Comparison of ENCODE assay signal across 8 cellular contexts in genomic region chr2:67259581-67260347, GRCh38.
DNase-seq lines count a peak whose midpoint lies in the region; ATAC-seq and TF ChIP-seq lines count a peak whose summit lies in the region.

No MANE protein-coding gene starts in this region.

- peak; percentile 34 for ATAC-seq in stimulated activated effector memory CD8-positive, alpha-beta T cell treated with anti-CD3 and anti-CD28 coated beads, Interleukin-12 subunit alpha, Interleukin-12 subunit beta, amount 100 ng/mL, for 72 hours
- ATAC-seq in GM18511 (IDR thresholded peaks at IDR 0.05; ENCODE audit: unreplicated experiment), result no peak
- no peak for ATAC-seq in stimulated activated naive CD8-positive, alpha-beta T cell treated with anti-CD3 and anti-CD28 coated beads, Interleukin-15, amount 100 ng/mL, for 72 hours

- no peak overlapping the region for H3K4me3 Mint-ChIP-seq in stimulated activated effector memory CD8-positive, alpha-beta T cell treated with anti-CD3 and anti-CD28 coated beads, Interleukin-12 subunit alpha, Interleukin-12 subunit beta, amount 100 ng/mL, for 72 hours
- no peak overlapping the region for H3K4me3 Mint-ChIP-seq in stimulated activated naive CD8-positive, alpha-beta T cell treated with anti-CD3 and anti-CD28 coated beads, Interleukin-15, amount 100 ng/mL, for 72 hours

- no peaks in the 10 kb centered on the region for H3K36me3 ChIP-seq in SJSA1

- H3K4me1 Mint-ChIP-seq in stimulated activated effector memory CD8-positive, alpha-beta T cell treated with anti-CD3 and anti-CD28 coated beads, Interleukin-12 subunit alpha, Interleukin-12 subunit beta, amount 100 ng/mL, for 72 hours, result no peaks in the 10 kb centered on the region
- no peaks in the 10 kb centered on the region for H3K4me1 Mint-ChIP-seq in stimulated activated naive CD8-positive, alpha-beta T cell treated with anti-CD3 and anti-CD28 coated beads, Interleukin-15, amount 100 ng/mL, for 72 hours

- H3K4me1 ChIP-seq in SJSA1 (replicated peaks), result peaks cover 51% of the 10 kb centered on the region

- DNase-seq in H4 (ENCODE audit: low spot score) (peak; percentile 81), SJSA1 (ENCODE audit: low read depth in 1 of 2, low spot score in 2 of 2) (peak; percentile 89 to 94), glomerular visceral epithelial cell (ENCODE audit: extremely low spot score) (peak; percentile 57), erythroblast (lab: John Stamatoyannopoulos, UW) (no peak)
- no peak for DNase-seq in stimulated activated effector memory CD8-positive, alpha-beta T cell treated with anti-CD3 and anti-CD28 coated beads, Interleukin-12 subunit alpha, Interleukin-12 subunit beta, amount 100 ng/mL, for 72 hours (ENCODE audit: low spot score in 2 of 2)
- no peak for DNase-seq in activated CD4-positive, alpha-beta T cell treated with anti-CD3 and anti-CD28 coated beads, Interleukin-2, amount 50 U/mL, for 1 hour
- no peak for DNase-seq in stimulated activated naive CD8-positive, alpha-beta T cell treated with anti-CD3 and anti-CD28 coated beads, Interleukin-15, amount 100 ng/mL, for 72 hours

- peak overlapping the region; percentile 99 for H3K27ac ChIP-seq in SJSA1

- no peak for TF ChIP-seq POLR2A in erythroblast (IDR thresholded peaks at IDR 0.05; ENCODE audit: low read length)

- no peaks in the 10 kb centered on the region for H3K27me3 ChIP-seq in SJSA1 (replicated peaks)

- peaks cover 2% of the 10 kb centered on the region for H3K9me3 Mint-ChIP-seq in stimulated activated effector memory CD8-positive, alpha-beta T cell treated with anti-CD3 and anti-CD28 coated beads, Interleukin-12 subunit alpha, Interleukin-12 subunit beta, amount 100 ng/mL, for 72 hours
- H3K9me3 Mint-ChIP-seq in stimulated activated naive CD8-positive, alpha-beta T cell treated with anti-CD3 and anti-CD28 coated beads, Interleukin-15, amount 100 ng/mL, for 72 hours, result peaks cover under 1 to 6% of the 10 kb centered on the region in 2 donors

- H3K36me3 Mint-ChIP-seq in stimulated activated effector memory CD8-positive, alpha-beta T cell treated with anti-CD3 and anti-CD28 coated beads, Interleukin-12 subunit alpha, Interleukin-12 subunit beta, amount 100 ng/mL, for 72 hours, result no peaks in the 10 kb centered on the region

- no peak overlapping the region for H3K4me3 ChIP-seq in SJSA1

- H3K27ac Mint-ChIP-seq in stimulated activated effector memory CD8-positive, alpha-beta T cell treated with anti-CD3 and anti-CD28 coated beads, Interleukin-12 subunit alpha, Interleukin-12 subunit beta, amount 100 ng/mL, for 72 hours, result no peak overlapping the region
- H3K27ac Mint-ChIP-seq in stimulated activated naive CD8-positive, alpha-beta T cell treated with anti-CD3 and anti-CD28 coated beads, Interleukin-15, amount 100 ng/mL, for 72 hours, result no peak overlapping the region

- no peaks in the 10 kb centered on the region for H3K9me3 ChIP-seq in SJSA1 (replicated peaks)

- peaks cover 1% of the 10 kb centered on the region for H3K27me3 Mint-ChIP-seq in stimulated activated naive CD8-positive, alpha-beta T cell treated with anti-CD3 and anti-CD28 coated beads, Interleukin-15, amount 100 ng/mL, for 72 hours

Comparison
In these comparisons a context has a peak if more than half of its experiments do, and no peak if none do; other contexts are left out.
1. DNase-seq: peak in H4 (single experiment), SJSA1 (2 of 2) and glomerular visceral epithelial cell (single experiment); none in stimulated activated effector memory CD8-positive, alpha-beta T cell treated with anti-CD3 and anti-CD28 coated beads, Interleukin-12 subunit alpha, Interleukin-12 subunit beta, amount 100 ng/mL, for 72 hours (0 of 2), activated CD4-positive, alpha-beta T cell treated with anti-CD3 and anti-CD28 coated beads, Interleukin-2, amount 50 U/mL, for 1 hour (single experiment), erythroblast (0 of 2) and stimulated activated naive CD8-positive, alpha-beta T cell treated with anti-CD3 and anti-CD28 coated beads, Interleukin-15, amount 100 ng/mL, for 72 hours (0 of 2).